ENCODE assay signal across 1 cellular context in the genomic region with DNA sequence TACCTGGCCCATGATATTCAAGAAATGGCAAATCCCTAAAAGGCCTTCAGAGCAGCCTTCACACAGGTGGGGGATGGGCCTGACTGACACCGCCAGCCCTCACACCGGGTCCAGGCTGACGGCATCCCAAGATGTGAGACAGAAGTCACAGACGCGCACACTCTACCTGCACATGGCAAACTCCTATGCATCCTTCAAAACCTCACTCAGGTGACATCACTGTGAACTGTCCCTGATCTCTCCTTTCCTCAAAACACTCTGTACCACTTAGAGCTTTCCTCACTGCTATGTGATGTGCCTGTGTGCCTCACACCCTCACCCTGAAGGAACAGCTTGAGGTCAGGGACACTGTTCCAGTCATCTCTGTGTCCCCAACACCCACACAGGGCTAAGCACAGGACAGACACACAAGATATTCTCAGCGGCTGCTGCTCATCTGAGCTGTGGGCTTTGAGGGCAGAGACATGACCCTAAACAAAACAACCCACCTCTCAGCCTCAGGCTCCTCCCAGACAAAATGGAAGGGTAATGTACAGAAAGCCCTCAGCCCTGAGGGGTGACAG.
TF ChIP-seq lines count a peak whose summit lies in the region.

No MANE protein-coding gene starts in this region.

TF ChIP-seq in WTC11, 78 proteins besides CTCF, POLR2A, EP300 and RAD21 (continued from another document):
- TF ChIP-seq PREB (CRISPR knock-in tag; IDR thresholded peaks at IDR 0.05; ENCODE audit: borderline replicate concordance) = no peak
- TF ChIP-seq, protein P1, sequence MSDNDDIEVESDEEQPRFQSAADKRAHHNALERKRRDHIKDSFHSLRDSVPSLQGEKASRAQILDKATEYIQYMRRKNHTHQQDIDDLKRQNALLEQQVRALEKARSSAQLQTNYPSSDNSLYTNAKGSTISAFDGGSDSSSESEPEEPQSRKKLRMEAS (CRISPR knock-in tag; IDR thresholded peaks at IDR 0.05) = no peak
- no peak for TF ChIP-seq KAT7 (CRISPR knock-in tag; IDR thresholded peaks at IDR 0.05; ENCODE audit: borderline replicate concordance)
- TF ChIP-seq ZMAT4 (CRISPR knock-in tag; IDR thresholded peaks at IDR 0.05) = no peak
- no peak for TF ChIP-seq MXD4 (CRISPR knock-in tag; IDR thresholded peaks at IDR 0.05; ENCODE audit: borderline replicate concordance)
- TF ChIP-seq SOX15 (CRISPR knock-in tag; IDR thresholded peaks at IDR 0.05) = no peak
- TF ChIP-seq ELF4 (CRISPR knock-in tag; IDR thresholded peaks at IDR 0.05; ENCODE audit: low read depth) = no peak
- TF ChIP-seq ATF1 (CRISPR knock-in tag; IDR thresholded peaks at IDR 0.05) = no peak
- TF ChIP-seq JUN (CRISPR knock-in tag; IDR thresholded peaks at IDR 0.05) = no peak
- no peak for TF ChIP-seq MLX (CRISPR knock-in tag; IDR thresholded peaks at IDR 0.05)
